Comparison of ENCODE assay signal across 9 cellular contexts in genomic region chr7:42238709-42239395, GRCh38. TPM values are rescaled to one million over a fixed set of nuclear protein-coding genes. Genes with fewer than 3 reads are reported as not detected.
A peak's percentile ranks its signal among the peaks of the same experiment; 100 is the strongest.
DNase-seq lines count a peak whose midpoint lies in the region; ATAC-seq and TF ChIP-seq lines count a peak whose summit lies in the region.
"Had no signal": no experiment of that assay in that cellular context is flagged by ENCODE, and none has a peak within 500 bp of the region (broad histone marks: within the 10 kb centered on the region; RNA-seq: fewer than 3 reads in every experiment).

No MANE protein-coding gene starts in this region.

- 28 to 38% (median 36%) methylated on average over 15 of the region's 15 CpGs for WGBS in ovary, 3 donors

- no peaks in the 10 kb centered on the region for H3K9me3 Mint-ChIP-seq in Calu3 (ENCODE audit: low read depth, unreplicated experiment)

- H3K27me3 Mint-ChIP-seq in Calu3 (ENCODE audit: unreplicated experiment) = peaks cover 95% of the 10 kb centered on the region

- TF ChIP-seq CTCF in Calu3 (IDR thresholded peaks at IDR 0.05; ENCODE audit: unreplicated experiment) (no peak), ovary (IDR thresholded peaks at IDR 0.05) (no peak)

- intact Hi-C loops in Calu3 (cut with micrococcal nuclease; ENCODE audit: unreplicated experiment) = no loop called here
- intact Hi-C loops in ovary (cut with DNase I) = loop anchor here in 1 of 4 donors (5.0 kb wide), 2 partner anchors 42 to 297 kb away; no protein-coding TSS in a partner anchor

- no peak for TF ChIP-seq EP300 in ovary (IDR thresholded peaks at IDR 0.05)

- peaks cover 12% of the 10 kb centered on the region for H3K4me1 Mint-ChIP-seq in Calu3 (ENCODE audit: low read depth, unreplicated experiment)

- H3K9me3 ChIP-seq in SJCRH30 (replicated peaks) (no peaks in the 10 kb centered on the region), ovary (no peaks in the 10 kb centered on the region)
- H3K9me3 ChIP-seq: SJSA1 had no signal

- H3K27me3 ChIP-seq in SJCRH30 (no peaks in the 10 kb centered on the region), ovary (no peaks in the 10 kb centered on the region)
- H3K27me3 ChIP-seq: SJSA1 had no signal

- H3K36me3 ChIP-seq in SJCRH30 = no peaks in the 10 kb centered on the region
- H3K36me3 ChIP-seq in ovary = no peaks in the 10 kb centered on the region

- peak overlapping the region; percentile 77 for H3K4me3 ChIP-seq in SJCRH30
- no peak overlapping the region for H3K4me3 ChIP-seq in ovary

- H3K27ac ChIP-seq in SJCRH30 (peak overlapping the region; percentile 55), ovary (peak overlapping the region; percentile 94 to 98)
- H3K27ac ChIP-seq: SJSA1 had no signal

- H3K4me3 Mint-ChIP-seq in Calu3 (ENCODE audit: low read depth, unreplicated experiment) = peak overlapping the region; percentile 68

- no TSS peak for BruUV-seq in Calu3 (replicated peaks; lab: Mats Ljungman, UMichigan)

- peaks cover 18% of the 10 kb centered on the region for H3K4me1 ChIP-seq in SJCRH30
- no peaks in the 10 kb centered on the region for H3K4me1 ChIP-seq in ovary (ENCODE audit: insufficient read depth)

- CTCF ChIA-PET in Calu3 (lab: Charles Lee) = no interaction called here

- DNase-seq in Calu3 (no peak), SJCRH30 (peak; percentile 41 to 54), fibroblast of peridontal ligament (ENCODE audit: extremely low read depth) (peak; percentile 66), ovary (peak; percentile 68 to 79 (median 72))

- TF ChIP-seq POLR2A in ovary (IDR thresholded peaks at IDR 0.05) = no peak

- ATAC-seq in HG03045 (IDR thresholded peaks at IDR 0.05; ENCODE audit: unreplicated experiment) (no peak), HG02970 (IDR thresholded peaks at IDR 0.05; ENCODE audit: low FRiP score, unreplicated experiment) (no peak), GM21528 (IDR thresholded peaks at IDR 0.05; ENCODE audit: low FRiP score, unreplicated experiment) (no peak), HG03175 (IDR thresholded peaks at IDR 0.05; ENCODE audit: unreplicated experiment) (no peak)

- H3K27ac Mint-ChIP-seq in Calu3 (ENCODE audit: unreplicated experiment) = peak overlapping the region; percentile 21

- H3K36me3 Mint-ChIP-seq in Calu3 (ENCODE audit: insufficient read depth, unreplicated experiment) = peaks cover 16% of the 10 kb centered on the region

RNA-seq across cellular contexts. Expression of gene GLI3, which starts 1.8 kb away (rescaled TPM):
- not detected in 2 replicates for total RNA-seq in Calu3 (2022)
- total RNA-seq in SJCRH30 (2014; rRNA removed; shearing (Covaris generic)) = 8.9 and 11.1 TPM in 2 replicates
- total RNA-seq in ovary = 10 to 100 TPM; 10.3 to 67.1 (median 54.2) TPM
- 10 to 100 TPM in 1 of 2 donors, 1 to 10 TPM in 1; 9.5 to 18.0 TPM for polyA plus RNA-seq in ovary
